1 cellular context compared by ENCODE assay signal in the genomic region with DNA sequence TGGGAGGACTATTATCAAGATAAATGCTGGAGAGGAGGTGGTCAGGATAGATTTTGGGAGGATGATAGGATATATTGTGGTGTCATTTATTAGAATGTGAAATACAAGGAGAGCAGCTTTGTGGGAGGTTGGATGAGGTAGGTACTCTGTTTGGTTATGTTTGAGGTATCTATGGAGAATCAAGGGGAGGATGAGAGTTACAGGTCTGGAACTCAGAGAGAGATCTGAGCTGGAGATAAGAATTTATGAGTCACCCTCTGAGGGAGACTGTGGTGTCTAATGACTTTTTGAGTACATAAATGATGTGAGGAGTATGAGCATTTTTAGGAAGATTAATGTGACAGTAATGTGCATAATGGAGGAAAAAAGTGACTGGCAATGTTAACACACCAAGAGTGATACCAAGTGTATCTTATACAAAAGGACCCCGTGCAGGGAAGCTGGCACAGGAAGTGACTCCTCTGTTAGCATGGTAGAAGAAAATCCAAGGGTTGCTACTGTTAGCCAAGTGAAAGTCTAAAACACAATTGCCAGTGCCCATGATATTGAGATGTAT.
TF ChIP-seq lines count a peak whose summit lies in the region.

No MANE protein-coding gene starts in this region.

TF ChIP-seq in HEK293, 187 proteins besides CTCF, POLR2A, EP300 and RAD21 (continued from another document and continues in another):
- TF ChIP-seq ZBTB49 (tag by site-specific recombination; IDR thresholded peaks at IDR 0.05; ENCODE audit: low read depth) (no peak), ZNF121 (tag by site-specific recombination; IDR thresholded peaks at IDR 0.05) (no peak), ZNF394 (tag by site-specific recombination; IDR thresholded peaks at IDR 0.05; ENCODE audit: borderline replicate concordance) (peak; percentile 70; the same call in 1 of the 2 replicates), ZNF548 (tag by site-specific recombination; IDR thresholded peaks at IDR 0.05) (no peak), ZNF202 (tag by site-specific recombination; IDR thresholded peaks at IDR 0.05; ENCODE audit: borderline replicate concordance) (no peak), KLF16 (tag by site-specific recombination; IDR thresholded peaks at IDR 0.05) (no peak), GLI2 (tag by site-specific recombination; IDR thresholded peaks at IDR 0.05; ENCODE audit: borderline replicate concordance, low read depth) (peak; percentile 39; the same call in 1 of the 2 replicates), ZNF830 (tag by site-specific recombination; IDR thresholded peaks at IDR 0.05; ENCODE audit: low read depth) (no peak), ZFP41 (tag by site-specific recombination; IDR thresholded peaks at IDR 0.05; ENCODE audit: borderline replicate concordance) (no peak), KLF1 (tag by site-specific recombination; IDR thresholded peaks at IDR 0.05) (no peak), YY2 (tag by site-specific recombination; IDR thresholded peaks at IDR 0.05) (0 out of 2 replicates have a peak, but pooled peaks have one; percentile 24), SP7 (tag by site-specific recombination; IDR thresholded peaks at IDR 0.05) (peak; percentile 97), ZNF426 (tag by site-specific recombination; IDR thresholded peaks at IDR 0.05) (no peak), ZNF248 (tag by site-specific recombination; IDR thresholded peaks at IDR 0.05) (no peak), ZNF510 (tag by site-specific recombination; IDR thresholded peaks at IDR 0.05; ENCODE audit: insufficient replicate concordance) (no peak), ZNF558 (tag by site-specific recombination; IDR thresholded peaks at IDR 0.05) (peak; percentile 43; the same call in 1 of the 2 replicates), ZNF266 (tag by site-specific recombination; IDR thresholded peaks at IDR 0.05; ENCODE audit: low read depth) (no peak), ZNF354C (tag by site-specific recombination; IDR thresholded peaks at IDR 0.05; ENCODE audit: borderline replicate concordance, low read depth) (no peak), ZBTB7A (tag by site-specific recombination; IDR thresholded peaks at IDR 0.05; ENCODE audit: low read depth) (no peak), ZNF138 (tag by site-specific recombination; IDR thresholded peaks at IDR 0.05; ENCODE audit: borderline replicate concordance) (no peak), KLF10 (tag by site-specific recombination; IDR thresholded peaks at IDR 0.05) (0 out of 2 replicates have a peak, but pooled peaks have one; percentile 32), ZNF292 (tag by site-specific recombination; IDR thresholded peaks at IDR 0.05; ENCODE audit: borderline replicate concordance, low read depth) (no peak), ZNF404 (tag by site-specific recombination; IDR thresholded peaks at IDR 0.05) (no peak), ZNF398 (tag by site-specific recombination; IDR thresholded peaks at IDR 0.05) (peak; percentile 72), ZNF280C (tag by site-specific recombination; IDR thresholded peaks at IDR 0.05) (no peak), OSR2 (tag by site-specific recombination; IDR thresholded peaks at IDR 0.05) (peak; percentile 94), MYNN (tag by site-specific recombination; IDR thresholded peaks at IDR 0.05; ENCODE audit: borderline replicate concordance) (no peak), ZBTB26 (tag by site-specific recombination; optimal IDR thresholded peaks at IDR 0.05) (no peak), ZNF645 (tag by site-specific recombination; IDR thresholded peaks at IDR 0.05) (no peak), ZNF350 (tag by site-specific recombination; IDR thresholded peaks at IDR 0.05) (no peak), ZBTB6 (tag by site-specific recombination; IDR thresholded peaks at IDR 0.05) (no peak), ZNF280D (tag by site-specific recombination; IDR thresholded peaks at IDR 0.05) (no peak), ZNF19 (tag by site-specific recombination; IDR thresholded peaks at IDR 0.05; ENCODE audit: low read depth) (no peak)
- TF ChIP-seq, protein P1, sequence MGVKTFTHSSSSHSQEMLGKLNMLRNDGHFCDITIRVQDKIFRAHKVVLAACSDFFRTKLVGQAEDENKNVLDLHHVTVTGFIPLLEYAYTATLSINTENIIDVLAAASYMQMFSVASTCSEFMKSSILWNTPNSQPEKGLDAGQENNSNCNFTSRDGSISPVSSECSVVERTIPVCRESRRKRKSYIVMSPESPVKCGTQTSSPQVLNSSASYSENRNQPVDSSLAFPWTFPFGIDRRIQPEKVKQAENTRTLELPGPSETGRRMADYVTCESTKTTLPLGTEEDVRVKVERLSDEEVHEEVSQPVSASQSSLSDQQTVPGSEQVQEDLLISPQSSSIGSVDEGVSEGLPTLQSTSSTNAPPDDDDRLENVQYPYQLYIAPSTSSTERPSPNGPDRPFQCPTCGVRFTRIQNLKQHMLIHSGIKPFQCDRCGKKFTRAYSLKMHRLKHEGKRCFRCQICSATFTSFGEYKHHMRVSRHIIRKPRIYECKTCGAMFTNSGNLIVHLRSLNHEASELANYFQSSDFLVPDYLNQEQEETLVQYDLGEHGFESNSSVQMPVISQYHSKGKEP (tag by site-specific recombination; IDR thresholded peaks at IDR 0.05), result no peak
- TF ChIP-seq, protein P2, sequence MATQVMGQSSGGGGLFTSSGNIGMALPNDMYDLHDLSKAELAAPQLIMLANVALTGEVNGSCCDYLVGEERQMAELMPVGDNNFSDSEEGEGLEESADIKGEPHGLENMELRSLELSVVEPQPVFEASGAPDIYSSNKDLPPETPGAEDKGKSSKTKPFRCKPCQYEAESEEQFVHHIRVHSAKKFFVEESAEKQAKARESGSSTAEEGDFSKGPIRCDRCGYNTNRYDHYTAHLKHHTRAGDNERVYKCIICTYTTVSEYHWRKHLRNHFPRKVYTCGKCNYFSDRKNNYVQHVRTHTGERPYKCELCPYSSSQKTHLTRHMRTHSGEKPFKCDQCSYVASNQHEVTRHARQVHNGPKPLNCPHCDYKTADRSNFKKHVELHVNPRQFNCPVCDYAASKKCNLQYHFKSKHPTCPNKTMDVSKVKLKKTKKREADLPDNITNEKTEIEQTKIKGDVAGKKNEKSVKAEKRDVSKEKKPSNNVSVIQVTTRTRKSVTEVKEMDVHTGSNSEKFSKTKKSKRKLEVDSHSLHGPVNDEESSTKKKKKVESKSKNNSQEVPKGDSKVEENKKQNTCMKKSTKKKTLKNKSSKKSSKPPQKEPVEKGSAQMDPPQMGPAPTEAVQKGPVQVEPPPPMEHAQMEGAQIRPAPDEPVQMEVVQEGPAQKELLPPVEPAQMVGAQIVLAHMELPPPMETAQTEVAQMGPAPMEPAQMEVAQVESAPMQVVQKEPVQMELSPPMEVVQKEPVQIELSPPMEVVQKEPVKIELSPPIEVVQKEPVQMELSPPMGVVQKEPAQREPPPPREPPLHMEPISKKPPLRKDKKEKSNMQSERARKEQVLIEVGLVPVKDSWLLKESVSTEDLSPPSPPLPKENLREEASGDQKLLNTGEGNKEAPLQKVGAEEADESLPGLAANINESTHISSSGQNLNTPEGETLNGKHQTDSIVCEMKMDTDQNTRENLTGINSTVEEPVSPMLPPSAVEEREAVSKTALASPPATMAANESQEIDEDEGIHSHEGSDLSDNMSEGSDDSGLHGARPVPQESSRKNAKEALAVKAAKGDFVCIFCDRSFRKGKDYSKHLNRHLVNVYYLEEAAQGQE (tag by site-specific recombination; IDR thresholded peaks at IDR 0.05), result no peak
